Comparison of ENCODE assay signal across 15 cellular contexts in the genomic region with DNA sequence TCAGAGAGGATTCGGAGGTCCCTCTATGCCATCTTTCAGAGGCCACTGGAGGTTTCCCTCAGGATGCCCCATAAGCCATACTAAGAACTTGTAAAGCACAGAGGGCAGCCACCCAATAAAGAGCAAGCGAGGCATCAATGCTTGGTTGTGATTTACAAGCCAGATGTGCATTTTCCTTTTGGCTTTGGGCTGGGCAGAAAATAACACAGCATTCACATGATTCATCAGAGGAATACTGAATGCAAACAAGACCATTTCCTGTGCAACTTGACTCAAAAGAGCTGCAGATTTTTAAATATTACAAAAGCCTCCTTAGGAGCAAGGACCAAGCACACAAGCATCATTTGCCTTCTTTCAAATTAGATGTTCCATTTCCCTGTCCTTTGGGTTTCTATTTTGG.
DNase-seq lines count a peak whose midpoint lies in the region; ATAC-seq and TF ChIP-seq lines count a peak whose summit lies in the region.
"Had no signal": no experiment of that assay in that cellular context is flagged by ENCODE, and none has a peak within 500 bp of the region (broad histone marks: within the 10 kb centered on the region; RNA-seq: fewer than 3 reads in every experiment).

No MANE protein-coding gene starts in this region.

- H2AFZ ChIP-seq in GM23248, result 0 out of 2 replicates have a peak overlapping the region, but pooled peaks have one; percentile 3

- H3K9ac ChIP-seq in GM23248 (peak overlapping the region; percentile 24), skeletal muscle satellite cell (ENCODE audit: low read depth, low read length) (no peak overlapping the region)

- H3K27me3 ChIP-seq in GM23248 (replicated peaks; ENCODE audit: insufficient read depth), result no peaks in the 10 kb centered on the region
- no peaks in the 10 kb centered on the region for H3K27me3 ChIP-seq in skeletal muscle satellite cell (ENCODE audit: control insufficient read depth, insufficient read depth, low read length)
- H3K27me3 ChIP-seq: body of pancreas, esophagus muscularis mucosa had no signal

- peak overlapping the region; percentile 48 for H3K27ac ChIP-seq in GM23248
- H3K27ac ChIP-seq: body of pancreas, esophagus muscularis mucosa had no signal

- DNase-seq in GM23248, result peak; percentile 82
- DNase-seq in amniotic epithelial cell (ENCODE audit: low read depth), result peak; percentile 67
- DNase-seq in fibroblast of villous mesenchyme (ENCODE audit: low read depth), result peak; percentile 95
- no peak for DNase-seq in NCI-H1105 (lab: John Stamatoyannopoulos, UW)
- no peak for DNase-seq in stimulated activated naive CD8-positive, alpha-beta T cell treated with anti-CD3 and anti-CD28 coated beads, Interleukin-15, Interleukin-2, amounts not matched to agents 100 U/mL and 50 U/mL, for 24 hours
- DNase-seq in NCI-H1930 (lab: John Stamatoyannopoulos, UW), result no peak
- DNase-seq: activated T-cell treated with anti-CD3 and anti-CD28 coated beads, Interleukin-2, amount 50 U/mL, for 72 hours; body of pancreas; left colon; NCI-H1436; nephron progenitor cell had no signal

- H4K20me1 ChIP-seq in GM23248 (ENCODE audit: insufficient read depth), result no peaks in the 10 kb centered on the region

- WGBS in GM23248 (ENCODE audit: low coverage in 1 of 2, low lambda C conversion rate in 2 of 2, missing lambda C conversion rate in 2 of 2), 2 experiments, result 27 to 38% methylated on average over 2 of the region's 2 CpGs

- H3K4me2 ChIP-seq in GM23248 (ENCODE audit: unreplicated experiment) (peak overlapping the region; percentile 74), skeletal muscle satellite cell (ENCODE audit: low read length) (peak overlapping the region; percentile 24)

- H3K4me3 ChIP-seq in GM23248 (peak overlapping the region; percentile 33), fibroblast of villous mesenchyme (ENCODE audit: low read depth, low read length) (no peak overlapping the region), skeletal muscle satellite cell (ENCODE audit: low read length) (no peak overlapping the region)
- H3K4me3 ChIP-seq: body of pancreas, esophagus muscularis mucosa had no signal

- TF ChIP-seq CTCF in fibroblast of villous mesenchyme (IDR thresholded peaks at IDR 0.05; ENCODE audit: insufficient read depth, low read depth, low read length), result no peak

- H3K9me3 ChIP-seq in GM23248 (ENCODE audit: low read depth) (no peaks in the 10 kb centered on the region), skeletal muscle satellite cell (replicated peaks; ENCODE audit: low read length) (no peaks in the 10 kb centered on the region)
- H3K9me3 ChIP-seq: body of pancreas, esophagus muscularis mucosa had no signal

- no peaks in the 10 kb centered on the region; the same call in 1 of the 2 replicates for H3K36me3 ChIP-seq in GM23248 (ENCODE audit: low read depth)
- no peaks in the 10 kb centered on the region for H3K36me3 ChIP-seq in skeletal muscle satellite cell (ENCODE audit: insufficient read depth, low read length)
- H3K36me3 ChIP-seq: esophagus muscularis mucosa had no signal

- H3K9me2 ChIP-seq in GM23248 (ENCODE audit: insufficient read depth), result no peaks in the 10 kb centered on the region

- H3F3A ChIP-seq in GM23248 (ENCODE audit: insufficient read depth), result peaks cover 34% of the 10 kb centered on the region

- in situ Hi-C loops in GM23248 (cut with MboI), result no loop called here

- no peak for ATAC-seq in esophagus mucosa
- ATAC-seq in stimulated activated naive CD8-positive, alpha-beta T cell treated with anti-CD3 and anti-CD28 coated beads, Interleukin-15, Interleukin-2, amounts not matched to agents 100 U/mL and 50 U/mL, for 24 hours, result no peak
- ATAC-seq: activated T-cell treated with anti-CD3 and anti-CD28 coated beads, Interleukin-2, amount 50 U/mL, for 72 hours; body of pancreas; HepG2; left colon had no signal

- peaks cover 13% of the 10 kb centered on the region; the same call in 1 of the 2 replicates for H3K79me2 ChIP-seq in GM23248 (ENCODE audit: insufficient read depth)

- peaks cover 37% of the 10 kb centered on the region for H3K4me1 ChIP-seq in GM23248 (ENCODE audit: insufficient read depth)
- H3K4me1 ChIP-seq in skeletal muscle satellite cell (ENCODE audit: control insufficient read depth, insufficient read depth, low read length), result peaks cover 25% of the 10 kb centered on the region
- H3K4me1 ChIP-seq: body of pancreas had no signal

Comparison
In these comparisons a context has a peak if more than half of its experiments do, and no peak if none do; other contexts are left out.
1. DNase-seq: peak in GM23248 (single experiment), amniotic epithelial cell (single experiment) and fibroblast of villous mesenchyme (single experiment); none in NCI-H1105 (single experiment), stimulated activated naive CD8-positive, alpha-beta T cell treated with anti-CD3 and anti-CD28 coated beads, Interleukin-15, Interleukin-2, amounts not matched to agents 100 U/mL and 50 U/mL, for 24 hours (single experiment) and NCI-H1930 (0 of 2).